Comparison of ENCODE assay signal across 2 cellular contexts in the genomic region with DNA sequence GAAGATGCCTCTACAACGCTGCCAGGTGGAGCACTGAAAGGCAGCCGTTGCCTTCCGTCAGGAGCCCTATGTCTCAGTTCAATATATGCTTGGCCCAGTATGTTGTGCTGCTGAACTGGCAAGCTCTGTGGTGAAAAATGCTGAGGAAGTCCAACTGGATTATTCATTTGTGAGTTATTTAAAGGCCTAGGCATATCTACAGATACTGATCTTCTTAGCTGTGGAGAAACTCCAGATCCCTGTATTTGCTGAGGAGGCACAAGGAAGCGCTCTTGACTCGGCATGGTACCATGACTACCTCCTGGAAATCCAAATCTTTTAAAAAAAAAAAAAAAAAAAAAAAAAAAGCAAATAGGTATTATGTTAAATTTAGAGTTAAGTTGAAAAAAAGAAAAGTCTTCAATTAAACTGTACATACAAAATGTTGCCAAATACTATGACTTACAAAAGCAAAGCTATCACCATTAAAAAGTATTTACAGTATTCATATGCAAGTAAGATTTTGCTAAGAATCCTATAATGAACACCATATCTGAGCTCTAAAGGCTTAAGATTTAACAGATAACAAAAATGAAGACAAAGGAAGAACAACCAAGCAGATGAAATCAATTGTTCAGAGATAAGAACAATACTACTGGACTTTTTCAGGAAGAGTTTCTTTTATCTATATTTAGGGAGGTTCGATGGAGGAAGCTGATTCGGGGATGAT.
TF ChIP-seq lines count a peak whose summit lies in the region.

No MANE protein-coding gene starts in this region.

TF ChIP-seq in IMR-90, 13 proteins besides CTCF, POLR2A, EP300 and RAD21:
- TF ChIP-seq USF2 (IDR thresholded peaks at IDR 0.05; ENCODE audit: low read depth, low read length), result no peak
- TF ChIP-seq MAFK (IDR thresholded peaks at IDR 0.05; ENCODE audit: low read depth, low read length), result 0 out of 2 replicates have a peak, but pooled peaks have one; percentile 8

TF ChIP-seq in GM12878, 131 proteins besides CTCF, POLR2A, EP300 and RAD21:
- no peak for TF ChIP-seq IRF3 (IDR thresholded peaks at IDR 0.05)
- no peak for TF ChIP-seq YY1 (IDR thresholded peaks at IDR 0.05; ENCODE audit: low read depth, low read length)
- no peak for TF ChIP-seq ZBTB40 (IDR thresholded peaks at IDR 0.05; ENCODE audit: borderline replicate concordance)
- TF ChIP-seq, protein P1, sequence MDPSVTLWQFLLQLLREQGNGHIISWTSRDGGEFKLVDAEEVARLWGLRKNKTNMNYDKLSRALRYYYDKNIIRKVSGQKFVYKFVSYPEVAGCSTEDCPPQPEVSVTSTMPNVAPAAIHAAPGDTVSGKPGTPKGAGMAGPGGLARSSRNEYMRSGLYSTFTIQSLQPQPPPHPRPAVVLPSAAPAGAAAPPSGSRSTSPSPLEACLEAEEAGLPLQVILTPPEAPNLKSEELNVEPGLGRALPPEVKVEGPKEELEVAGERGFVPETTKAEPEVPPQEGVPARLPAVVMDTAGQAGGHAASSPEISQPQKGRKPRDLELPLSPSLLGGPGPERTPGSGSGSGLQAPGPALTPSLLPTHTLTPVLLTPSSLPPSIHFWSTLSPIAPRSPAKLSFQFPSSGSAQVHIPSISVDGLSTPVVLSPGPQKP (IDR thresholded peaks at IDR 0.05; ENCODE audit: low read depth, low read length), result no peak
- TF ChIP-seq, protein P2, sequence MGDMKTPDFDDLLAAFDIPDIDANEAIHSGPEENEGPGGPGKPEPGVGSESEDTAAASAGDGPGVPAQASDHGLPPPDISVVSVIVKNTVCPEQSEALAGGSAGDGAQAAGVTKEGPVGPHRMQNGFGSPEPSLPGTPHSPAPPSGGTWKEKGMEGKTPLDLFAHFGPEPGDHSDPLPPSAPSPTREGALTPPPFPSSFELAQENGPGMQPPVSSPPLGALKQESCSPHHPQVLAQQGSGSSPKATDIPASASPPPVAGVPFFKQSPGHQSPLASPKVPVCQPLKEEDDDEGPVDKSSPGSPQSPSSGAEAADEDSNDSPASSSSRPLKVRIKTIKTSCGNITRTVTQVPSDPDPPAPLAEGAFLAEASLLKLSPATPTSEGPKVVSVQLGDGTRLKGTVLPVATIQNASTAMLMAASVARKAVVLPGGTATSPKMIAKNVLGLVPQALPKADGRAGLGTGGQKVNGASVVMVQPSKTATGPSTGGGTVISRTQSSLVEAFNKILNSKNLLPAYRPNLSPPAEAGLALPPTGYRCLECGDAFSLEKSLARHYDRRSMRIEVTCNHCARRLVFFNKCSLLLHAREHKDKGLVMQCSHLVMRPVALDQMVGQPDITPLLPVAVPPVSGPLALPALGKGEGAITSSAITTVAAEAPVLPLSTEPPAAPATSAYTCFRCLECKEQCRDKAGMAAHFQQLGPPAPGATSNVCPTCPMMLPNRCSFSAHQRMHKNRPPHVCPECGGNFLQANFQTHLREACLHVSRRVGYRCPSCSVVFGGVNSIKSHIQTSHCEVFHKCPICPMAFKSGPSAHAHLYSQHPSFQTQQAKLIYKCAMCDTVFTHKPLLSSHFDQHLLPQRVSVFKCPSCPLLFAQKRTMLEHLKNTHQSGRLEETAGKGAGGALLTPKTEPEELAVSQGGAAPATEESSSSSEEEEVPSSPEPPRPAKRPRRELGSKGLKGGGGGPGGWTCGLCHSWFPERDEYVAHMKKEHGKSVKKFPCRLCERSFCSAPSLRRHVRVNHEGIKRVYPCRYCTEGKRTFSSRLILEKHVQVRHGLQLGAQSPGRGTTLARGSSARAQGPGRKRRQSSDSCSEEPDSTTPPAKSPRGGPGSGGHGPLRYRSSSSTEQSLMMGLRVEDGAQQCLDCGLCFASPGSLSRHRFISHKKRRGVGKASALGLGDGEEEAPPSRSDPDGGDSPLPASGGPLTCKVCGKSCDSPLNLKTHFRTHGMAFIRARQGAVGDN (IDR thresholded peaks at IDR 0.05), result no peak
